1 cellular context compared by ENCODE assay signal in the genomic region with DNA sequence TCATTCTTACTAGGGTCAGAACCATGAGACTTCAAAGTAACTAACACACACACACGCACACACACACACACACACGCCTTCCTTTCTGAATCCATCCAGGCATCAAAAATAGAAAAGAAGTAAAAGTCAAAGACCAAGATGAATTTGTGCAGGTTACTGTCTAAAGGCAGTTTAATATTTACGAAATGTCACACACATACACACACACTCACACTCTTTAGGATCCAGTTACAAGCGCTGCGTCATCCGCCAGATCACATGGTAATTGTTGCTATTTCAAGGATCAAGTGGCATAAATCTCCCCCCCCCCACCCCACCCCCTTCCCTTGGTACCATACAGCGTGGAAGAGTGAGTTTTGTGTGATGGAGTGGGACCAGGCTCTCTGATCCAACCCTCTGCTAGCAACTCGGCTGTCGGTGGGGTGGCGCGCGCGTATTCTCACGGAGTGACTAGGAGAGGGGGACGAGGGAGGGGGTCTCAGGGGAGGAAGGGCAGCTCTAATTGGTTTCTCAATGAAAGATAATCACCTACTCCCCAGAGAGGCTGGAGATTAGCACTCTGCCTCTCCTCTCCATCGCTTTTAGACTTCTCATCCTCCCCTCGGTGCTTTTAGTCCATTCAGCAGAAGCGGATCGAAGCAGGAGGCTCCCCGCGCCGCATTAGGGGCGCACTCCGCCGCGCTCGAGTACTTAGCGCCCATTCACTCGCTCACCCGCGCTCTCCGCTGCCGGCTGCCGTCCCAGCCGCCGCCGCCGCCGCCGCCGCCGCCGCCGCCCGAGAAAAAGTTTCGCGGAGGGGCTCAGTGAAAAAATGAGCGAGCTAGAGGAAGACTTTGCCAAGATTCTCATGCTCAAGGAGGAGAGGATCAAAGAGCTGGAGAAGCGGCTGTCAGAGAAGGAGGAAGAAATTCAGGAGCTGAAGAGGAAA.
TF ChIP-seq lines count a peak whose summit lies in the region.

No MANE protein-coding gene starts in this region.

TF ChIP-seq in HEK293, 187 proteins besides CTCF, POLR2A, EP300 and RAD21 (continued from another document and continues in another):
- TF ChIP-seq, protein P1, sequence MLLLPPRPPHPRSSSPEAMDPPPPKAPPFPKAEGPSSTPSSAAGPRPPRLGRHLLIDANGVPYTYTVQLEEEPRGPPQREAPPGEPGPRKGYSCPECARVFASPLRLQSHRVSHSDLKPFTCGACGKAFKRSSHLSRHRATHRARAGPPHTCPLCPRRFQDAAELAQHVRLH (tag by site-specific recombination; IDR thresholded peaks at IDR 0.05): peak; percentile 72; the same call in 1 of the 2 replicates
- 0 out of 2 replicates have a peak, but pooled peaks have one; percentile 69 for TF ChIP-seq ZNF558 (tag by site-specific recombination; IDR thresholded peaks at IDR 0.05)
- TF ChIP-seq ZNF585B (tag by site-specific recombination; IDR thresholded peaks at IDR 0.05): peak; percentile 44
- TF ChIP-seq OVOL3 (tag by site-specific recombination; IDR thresholded peaks at IDR 0.05): peak; percentile 74; the same call in 1 of the 2 replicates
- TF ChIP-seq ZNF138 (tag by site-specific recombination; IDR thresholded peaks at IDR 0.05; ENCODE audit: borderline replicate concordance): no peak
- peak; percentile 85 for TF ChIP-seq ZFP37 (tag by site-specific recombination; IDR thresholded peaks at IDR 0.05)
- no peak for TF ChIP-seq HOXC10 (CRISPR knock-in tag; IDR thresholded peaks at IDR 0.05)
- TF ChIP-seq IKZF3 (tag by site-specific recombination; IDR thresholded peaks at IDR 0.05): peak; percentile 53; the same call in 1 of the 2 replicates
- peak; percentile 18 for TF ChIP-seq ZNF654 (tag by site-specific recombination; IDR thresholded peaks at IDR 0.05; ENCODE audit: low read depth)
- no peak for TF ChIP-seq ZNF785 (tag by site-specific recombination; IDR thresholded peaks at IDR 0.05)
- TF ChIP-seq, protein P2, sequence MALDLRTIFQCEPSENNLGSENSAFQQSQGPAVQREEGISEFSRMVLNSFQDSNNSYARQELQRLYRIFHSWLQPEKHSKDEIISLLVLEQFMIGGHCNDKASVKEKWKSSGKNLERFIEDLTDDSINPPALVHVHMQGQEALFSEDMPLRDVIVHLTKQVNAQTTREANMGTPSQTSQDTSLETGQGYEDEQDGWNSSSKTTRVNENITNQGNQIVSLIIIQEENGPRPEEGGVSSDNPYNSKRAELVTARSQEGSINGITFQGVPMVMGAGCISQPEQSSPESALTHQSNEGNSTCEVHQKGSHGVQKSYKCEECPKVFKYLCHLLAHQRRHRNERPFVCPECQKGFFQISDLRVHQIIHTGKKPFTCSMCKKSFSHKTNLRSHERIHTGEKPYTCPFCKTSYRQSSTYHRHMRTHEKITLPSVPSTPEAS (tag by site-specific recombination; IDR thresholded peaks at IDR 0.05): peak; percentile 96
- TF ChIP-seq KLF8 (tag by site-specific recombination; IDR thresholded peaks at IDR 0.05): peak; percentile 25
- TF ChIP-seq ZNF561 (tag by site-specific recombination; IDR thresholded peaks at IDR 0.05; ENCODE audit: borderline replicate concordance): no peak; the same call in 1 of the 2 replicates
- TF ChIP-seq, protein P3, sequence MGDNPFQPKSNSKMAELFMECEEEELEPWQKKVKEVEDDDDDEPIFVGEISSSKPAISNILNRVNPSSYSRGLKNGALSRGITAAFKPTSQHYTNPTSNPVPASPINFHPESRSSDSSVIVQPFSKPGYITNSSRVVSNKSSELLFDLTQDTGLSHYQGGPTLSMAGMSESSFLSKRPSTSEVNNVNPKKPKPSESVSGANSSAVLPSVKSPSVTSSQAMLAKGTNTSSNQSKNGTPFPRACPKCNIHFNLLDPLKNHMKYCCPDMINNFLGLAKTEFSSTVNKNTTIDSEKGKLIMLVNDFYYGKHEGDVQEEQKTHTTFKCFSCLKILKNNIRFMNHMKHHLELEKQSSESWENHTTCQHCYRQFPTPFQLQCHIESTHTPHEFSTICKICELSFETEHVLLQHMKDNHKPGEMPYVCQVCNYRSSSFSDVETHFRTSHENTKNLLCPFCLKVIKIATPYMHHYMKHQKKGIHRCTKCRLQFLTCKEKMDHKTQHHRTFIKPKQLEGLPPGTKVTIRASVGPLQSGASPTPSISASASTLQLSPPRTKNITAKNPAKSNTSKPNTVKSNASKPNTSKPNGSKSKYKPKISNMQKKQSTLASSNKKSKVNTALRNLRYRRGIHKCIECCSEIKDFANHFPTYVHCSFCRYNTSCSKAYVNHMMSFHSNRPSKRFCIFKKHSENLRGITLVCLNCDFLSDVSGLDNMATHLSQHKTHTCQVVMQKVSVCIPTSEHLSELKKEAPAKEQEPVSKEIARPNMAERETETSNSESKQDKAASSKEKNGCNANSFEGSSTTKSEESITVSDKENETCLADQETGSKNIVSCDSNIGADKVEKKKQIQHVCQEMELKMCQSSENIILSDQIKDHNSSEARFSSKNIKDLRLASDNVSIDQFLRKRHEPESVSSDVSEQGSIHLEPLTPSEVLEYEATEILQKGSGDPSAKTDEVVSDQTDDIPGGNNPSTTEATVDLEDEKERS (tag by site-specific recombination; IDR thresholded peaks at IDR 0.05): no peak
- TF ChIP-seq, protein P4, sequence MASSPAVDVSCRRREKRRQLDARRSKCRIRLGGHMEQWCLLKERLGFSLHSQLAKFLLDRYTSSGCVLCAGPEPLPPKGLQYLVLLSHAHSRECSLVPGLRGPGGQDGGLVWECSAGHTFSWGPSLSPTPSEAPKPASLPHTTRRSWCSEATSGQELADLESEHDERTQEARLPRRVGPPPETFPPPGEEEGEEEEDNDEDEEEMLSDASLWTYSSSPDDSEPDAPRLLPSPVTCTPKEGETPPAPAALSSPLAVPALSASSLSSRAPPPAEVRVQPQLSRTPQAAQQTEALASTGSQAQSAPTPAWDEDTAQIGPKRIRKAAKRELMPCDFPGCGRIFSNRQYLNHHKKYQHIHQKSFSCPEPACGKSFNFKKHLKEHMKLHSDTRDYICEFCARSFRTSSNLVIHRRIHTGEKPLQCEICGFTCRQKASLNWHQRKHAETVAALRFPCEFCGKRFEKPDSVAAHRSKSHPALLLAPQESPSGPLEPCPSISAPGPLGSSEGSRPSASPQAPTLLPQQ (tag by site-specific recombination; IDR thresholded peaks at IDR 0.05): peak; percentile 63; the same call in 1 of the 2 replicates
- TF ChIP-seq, protein P5, sequence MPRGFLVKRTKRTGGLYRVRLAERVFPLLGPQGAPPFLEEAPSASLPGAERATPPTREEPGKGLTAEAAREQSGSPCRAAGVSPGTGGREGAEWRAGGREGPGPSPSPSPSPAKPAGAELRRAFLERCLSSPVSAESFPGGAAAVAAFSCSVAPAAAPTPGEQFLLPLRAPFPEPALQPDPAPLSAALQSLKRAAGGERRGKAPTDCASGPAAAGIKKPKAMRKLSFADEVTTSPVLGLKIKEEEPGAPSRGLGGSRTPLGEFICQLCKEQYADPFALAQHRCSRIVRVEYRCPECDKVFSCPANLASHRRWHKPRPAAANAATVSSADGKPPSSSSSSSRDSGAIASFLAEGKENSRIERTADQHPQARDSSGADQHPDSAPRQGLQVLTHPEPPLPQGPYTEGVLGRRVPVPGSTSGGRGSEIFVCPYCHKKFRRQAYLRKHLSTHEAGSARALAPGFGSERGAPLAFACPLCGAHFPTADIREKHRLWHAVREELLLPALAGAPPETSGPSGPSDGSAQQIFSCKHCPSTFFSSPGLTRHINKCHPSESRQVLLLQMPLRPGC (tag by site-specific recombination; IDR thresholded peaks at IDR 0.05): 0 out of 2 replicates have a peak, but pooled peaks have one; percentile 16
- TF ChIP-seq ZBTB21 (tag by site-specific recombination; IDR thresholded peaks at IDR 0.05): peak; percentile 93
- TF ChIP-seq GLI2 (tag by site-specific recombination; IDR thresholded peaks at IDR 0.05; ENCODE audit: borderline replicate concordance, low read depth): no peak; the same call in 1 of the 2 replicates
- TF ChIP-seq SP7 (tag by site-specific recombination; IDR thresholded peaks at IDR 0.05): peak; percentile 90
- TF ChIP-seq ZNF335 (tag by site-specific recombination; conservative IDR thresholded peaks at IDR 0.05): peak; percentile 71
- TF ChIP-seq, protein P6, sequence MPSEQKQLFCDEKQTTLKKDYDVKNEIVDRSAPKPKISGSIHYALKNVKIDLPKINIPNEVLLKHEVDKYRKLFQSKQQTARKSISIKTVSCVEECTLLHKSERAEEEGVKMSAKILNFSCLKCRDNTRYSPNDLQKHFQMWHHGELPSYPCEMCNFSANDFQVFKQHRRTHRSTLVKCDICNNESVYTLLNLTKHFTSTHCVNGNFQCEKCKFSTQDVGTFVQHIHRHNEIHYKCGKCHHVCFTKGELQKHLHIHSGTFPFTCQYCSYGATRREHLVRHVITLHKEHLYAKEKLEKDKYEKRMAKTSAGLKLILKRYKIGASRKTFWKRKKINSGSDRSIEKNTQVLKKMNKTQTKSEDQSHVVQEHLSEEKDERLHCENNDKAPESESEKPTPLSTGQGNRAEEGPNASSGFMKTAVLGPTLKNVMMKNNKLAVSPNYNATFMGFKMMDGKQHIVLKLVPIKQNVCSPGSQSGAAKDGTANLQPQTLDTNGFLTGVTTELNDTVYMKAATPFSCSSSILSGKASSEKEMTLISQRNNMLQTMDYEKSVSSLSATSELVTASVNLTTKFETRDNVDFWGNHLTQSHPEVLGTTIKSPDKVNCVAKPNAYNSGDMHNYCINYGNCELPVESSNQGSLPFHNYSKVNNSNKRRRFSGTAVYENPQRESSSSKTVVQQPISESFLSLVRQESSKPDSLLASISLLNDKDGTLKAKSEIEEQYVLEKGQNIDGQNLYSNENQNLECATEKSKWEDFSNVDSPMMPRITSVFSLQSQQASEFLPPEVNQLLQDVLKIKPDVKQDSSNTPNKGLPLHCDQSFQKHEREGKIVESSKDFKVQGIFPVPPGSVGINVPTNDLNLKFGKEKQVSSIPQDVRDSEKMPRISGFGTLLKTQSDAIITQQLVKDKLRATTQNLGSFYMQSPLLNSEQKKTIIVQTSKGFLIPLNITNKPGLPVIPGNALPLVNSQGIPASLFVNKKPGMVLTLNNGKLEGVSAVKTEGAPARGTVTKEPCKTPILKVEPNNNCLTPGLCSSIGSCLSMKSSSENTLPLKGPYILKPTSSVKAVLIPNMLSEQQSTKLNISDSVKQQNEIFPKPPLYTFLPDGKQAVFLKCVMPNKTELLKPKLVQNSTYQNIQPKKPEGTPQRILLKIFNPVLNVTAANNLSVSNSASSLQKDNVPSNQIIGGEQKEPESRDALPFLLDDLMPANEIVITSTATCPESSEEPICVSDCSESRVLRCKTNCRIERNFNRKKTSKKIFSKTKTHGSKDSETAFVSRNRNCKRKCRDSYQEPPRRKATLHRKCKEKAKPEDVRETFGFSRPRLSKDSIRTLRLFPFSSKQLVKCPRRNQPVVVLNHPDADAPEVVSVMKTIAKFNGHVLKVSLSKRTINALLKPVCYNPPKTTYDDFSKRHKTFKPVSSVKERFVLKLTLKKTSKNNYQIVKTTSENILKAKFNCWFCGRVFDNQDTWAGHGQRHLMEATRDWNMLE (tag by site-specific recombination; conservative IDR thresholded peaks at IDR 0.05; ENCODE audit: low read depth): no peak
- TF ChIP-seq, protein P7, sequence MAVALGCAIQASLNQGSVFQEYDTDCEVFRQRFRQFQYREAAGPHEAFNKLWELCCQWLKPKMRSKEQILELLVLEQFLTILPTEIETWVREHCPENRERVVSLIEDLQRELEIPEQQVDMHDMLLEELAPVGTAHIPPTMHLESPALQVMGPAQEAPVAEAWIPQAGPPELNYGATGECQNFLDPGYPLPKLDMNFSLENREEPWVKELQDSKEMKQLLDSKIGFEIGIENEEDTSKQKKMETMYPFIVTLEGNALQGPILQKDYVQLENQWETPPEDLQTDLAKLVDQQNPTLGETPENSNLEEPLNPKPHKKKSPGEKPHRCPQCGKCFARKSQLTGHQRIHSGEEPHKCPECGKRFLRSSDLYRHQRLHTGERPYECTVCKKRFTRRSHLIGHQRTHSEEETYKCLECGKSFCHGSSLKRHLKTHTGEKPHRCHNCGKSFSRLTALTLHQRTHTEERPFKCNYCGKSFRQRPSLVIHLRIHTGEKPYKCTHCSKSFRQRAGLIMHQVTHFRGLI (tag by site-specific recombination; IDR thresholded peaks at IDR 0.05): no peak
- no peak for TF ChIP-seq ZNF157 (tag by site-specific recombination; IDR thresholded peaks at IDR 0.05)
- peak; percentile 40 for TF ChIP-seq GLIS1 (tag by site-specific recombination; IDR thresholded peaks at IDR 0.05)
- TF ChIP-seq ZSCAN30 (tag by site-specific recombination; IDR thresholded peaks at IDR 0.05): 0 out of 2 replicates have a peak, but pooled peaks have one; percentile 8
- no peak; the same call in 1 of the 2 replicates for TF ChIP-seq KLF1 (tag by site-specific recombination; IDR thresholded peaks at IDR 0.05)
- TF ChIP-seq ZNF624 (tag by site-specific recombination; IDR thresholded peaks at IDR 0.05): no peak
- TF ChIP-seq ZNF843 (tag by site-specific recombination; IDR thresholded peaks at IDR 0.05): peak; percentile 90
- peak; percentile 65; the same call in 1 of the 2 replicates for TF ChIP-seq ZNF76 (tag by site-specific recombination; IDR thresholded peaks at IDR 0.05; ENCODE audit: borderline replicate concordance, low read depth)
- TF ChIP-seq, protein P8, sequence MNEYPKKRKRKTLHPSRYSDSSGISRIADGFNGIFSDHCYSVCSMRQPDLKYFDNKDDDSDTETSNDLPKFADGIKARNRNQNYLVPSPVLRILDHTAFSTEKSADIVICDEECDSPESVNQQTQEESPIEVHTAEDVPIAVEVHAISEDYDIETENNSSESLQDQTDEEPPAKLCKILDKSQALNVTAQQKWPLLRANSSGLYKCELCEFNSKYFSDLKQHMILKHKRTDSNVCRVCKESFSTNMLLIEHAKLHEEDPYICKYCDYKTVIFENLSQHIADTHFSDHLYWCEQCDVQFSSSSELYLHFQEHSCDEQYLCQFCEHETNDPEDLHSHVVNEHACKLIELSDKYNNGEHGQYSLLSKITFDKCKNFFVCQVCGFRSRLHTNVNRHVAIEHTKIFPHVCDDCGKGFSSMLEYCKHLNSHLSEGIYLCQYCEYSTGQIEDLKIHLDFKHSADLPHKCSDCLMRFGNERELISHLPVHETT (tag by site-specific recombination; IDR thresholded peaks at IDR 0.05): peak; percentile 68; the same call in 1 of the 2 replicates
- no peak for TF ChIP-seq ZNF555 (tag by site-specific recombination; conservative IDR thresholded peaks at IDR 0.05)
- TF ChIP-seq, protein P9, sequence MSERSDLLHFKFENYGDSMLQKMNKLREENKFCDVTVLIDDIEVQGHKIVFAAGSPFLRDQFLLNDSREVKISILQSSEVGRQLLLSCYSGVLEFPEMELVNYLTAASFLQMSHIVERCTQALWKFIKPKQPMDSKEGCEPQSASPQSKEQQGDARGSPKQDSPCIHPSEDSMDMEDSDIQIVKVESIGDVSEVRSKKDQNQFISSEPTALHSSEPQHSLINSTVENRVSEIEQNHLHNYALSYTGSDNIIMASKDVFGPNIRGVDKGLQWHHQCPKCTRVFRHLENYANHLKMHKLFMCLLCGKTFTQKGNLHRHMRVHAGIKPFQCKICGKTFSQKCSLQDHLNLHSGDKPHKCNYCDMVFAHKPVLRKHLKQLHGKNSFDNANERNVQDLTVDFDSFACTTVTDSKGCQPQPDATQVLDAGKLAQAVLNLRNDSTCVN (tag by site-specific recombination; optimal IDR thresholded peaks at IDR 0.05): peak; percentile 50
